In the genomic region with DNA sequence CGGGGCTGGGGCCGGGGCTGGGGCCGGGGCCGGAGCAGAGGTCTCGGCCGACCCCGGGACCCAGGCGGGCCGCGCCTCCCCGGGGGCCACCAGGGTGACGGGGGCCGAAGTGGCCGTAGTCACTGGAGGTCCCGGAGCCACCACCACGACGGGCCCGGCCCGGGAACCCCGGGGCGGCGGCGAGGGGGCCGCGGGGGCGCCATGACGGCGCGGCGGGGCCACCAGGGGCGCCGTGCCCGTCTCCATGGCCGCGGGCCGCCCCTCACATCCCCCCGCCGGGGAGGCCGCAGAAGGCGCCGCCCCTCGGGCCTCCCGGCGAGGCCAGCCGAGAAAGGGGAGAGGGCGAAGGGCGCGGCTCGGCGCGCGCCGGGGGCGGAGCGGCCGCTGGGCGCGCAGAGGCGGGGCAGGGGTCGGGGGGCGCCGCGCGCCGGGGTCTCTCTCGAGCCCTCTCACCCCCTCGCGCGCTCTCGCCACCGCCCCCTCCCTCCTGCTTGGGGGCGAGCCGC, we compare ENCODE assay signal across 8 cellular contexts. TPM values are rescaled to one million over a fixed set of nuclear protein-coding genes. Genes with fewer than 3 reads are reported as not detected.
DNase-seq lines count a peak whose midpoint lies in the region; ATAC-seq, FAIRE-seq and TF ChIP-seq lines count a peak whose summit lies in the region.

No MANE protein-coding gene starts in this region.

- H3K4me3 ChIP-seq in GM12878 = peak overlapping the region; percentile 97
- peak overlapping the region; percentile 75 for H3K4me3 ChIP-seq in mucosa of descending colon

- H3K4me1 ChIP-seq in GM12878 (ENCODE audit: control insufficient read depth, insufficient read depth, low read length) = peaks cover 16% of the 10 kb centered on the region
- H3K4me1 ChIP-seq in mucosa of descending colon (ENCODE audit: low read depth) = peaks cover 16% of the 10 kb centered on the region

- H2AFZ ChIP-seq in GM12878 (ENCODE audit: control insufficient read depth, low read depth, low read length) = 0 out of 2 replicates have a peak overlapping the region, but pooled peaks have one; percentile 3

- no peak for FAIRE-seq in GM12878 (lab: Jason Lieb, UNC)

- TF ChIP-seq POLR2A in GM18951 (IDR thresholded peaks at IDR 0.05; ENCODE audit: extremely low read depth, insufficient read depth, insufficient read length) = peak; percentile 73
- TF ChIP-seq POLR2A in GM12878 (IDR thresholded peaks at IDR 0.05; ENCODE audit: low read depth, low read length) = peak; percentile 80

- in situ Hi-C loops in GM18951 (cut with MboI; ENCODE audit: low sequenced_read_pairs, unreplicated experiment) (no loop called here), GM12878 (cut with MboI) (no loop called here)

- TF ChIP-seq CTCF in GM12878 (IDR thresholded peaks at IDR 0.05 in 2 of 3, conservative IDR thresholded peaks at IDR 0.05 in 1 of 3; ENCODE audit: control insufficient read depth in 2 of 3, extremely low read depth in 1 of 3, insufficient read depth in 1 of 3, low read depth in 3 of 3, low read length in 3 of 3) (no peak), mucosa of descending colon (IDR thresholded peaks at IDR 0.05) (peak; percentile 3)

- ATAC-seq in HG03135 (IDR thresholded peaks at IDR 0.05; ENCODE audit: unreplicated experiment) (peak; percentile 8), GM12878 (no peak), mucosa of descending colon (no peak), HG03139 (IDR thresholded peaks at IDR 0.05; ENCODE audit: unreplicated experiment) (no peak)

- POLR2A ChIA-PET in GM12878 (lab: Charles Lee) = interaction anchor here (0.5 to 2.5 kb wide), 9 partner anchors 12 to 278 kb away, joined by 3 to 37 read pairs (median 6); a partner anchor contains a TSS

- WGBS in GM12878 (ENCODE audit: insufficient coverage, insufficient replicate concordance, low lambda C conversion rate, missing lambda C conversion rate) = 1% methylated on average over 13 of the region's 73 CpGs

- DNase-seq in GM12878 (ENCODE audit: low read depth, low spot score) (no peak), mucosa of descending colon (no peak), DMS53 treated with DMSO at 0.1 percent for 48 hours (lab: John Stamatoyannopoulos, UW; ENCODE audit: unreplicated experiment) (no peak), glomerular visceral epithelial cell (ENCODE audit: extremely low spot score) (no peak)
- DNase-seq in stimulated activated CD4-positive, alpha-beta T cell treated with anti-CD3 and anti-CD28 coated beads, Interleukin-4, amount 100 ng/mL, for 24 hours = no peak

- H3K27ac ChIP-seq in GM12878 (ENCODE audit: control insufficient read depth, insufficient read depth) = peak overlapping the region; percentile 46; the same call in 1 of the 2 replicates

- H4K20me1 ChIP-seq in GM12878 (ENCODE audit: control insufficient read depth, insufficient read depth) = peaks cover 12% of the 10 kb centered on the region

- H3K36me3 ChIP-seq in GM12878 (ENCODE audit: control insufficient read depth in 2 of 2, insufficient read depth in 2 of 2, low read length in 1 of 2) (peaks cover 0 to 1% of the 10 kb centered on the region in 2 experiments; a peak in 2 of 4 replicates), mucosa of descending colon (ENCODE audit: low read depth) (peaks cover 4% of the 10 kb centered on the region)

- H3K9me3 ChIP-seq in GM12878 (replicated peaks; ENCODE audit: control insufficient read depth, insufficient read depth, low read length) = no peaks in the 10 kb centered on the region
- no peaks in the 10 kb centered on the region for H3K9me3 ChIP-seq in mucosa of descending colon

- no peak for TF ChIP-seq RAD21 in GM12878 (IDR thresholded peaks at IDR 0.05; ENCODE audit: insufficient read depth, low read depth, low read length)

- RAD21 ChIA-PET in GM12878 (lab: Charles Lee; ENCODE audit: unreplicated experiment) = interaction anchor here (0.8 to 3.8 kb wide), 10 partner anchors 10 to 278 kb away, joined by 3 to 33 read pairs (median 8); a partner anchor contains a TSS

- peaks cover 33% of the 10 kb centered on the region for H3K79me2 ChIP-seq in GM12878 (ENCODE audit: control insufficient read depth, insufficient read depth, low read length)

- peak overlapping the region; percentile 86 for H3K9ac ChIP-seq in GM12878 (ENCODE audit: control insufficient read depth, insufficient read depth, low read length)

- intact Hi-C loops in GM12878 (cut with micrococcal nuclease; ENCODE audit: unreplicated experiment) = loop anchor here (2.0 kb wide), 1 partner anchor 15 kb away; a partner anchor contains a TSS
- intact Hi-C loops in mucosa of descending colon (cut with DNase I, micrococcal nuclease) = no loop called here

- CTCF ChIA-PET in GM12878 (lab: Yijun Ruan, JAX) = interaction anchor here (0.8 to 9.0 kb wide), 9 partner anchors 14 to 289 kb away, joined by 3 to 70 read pairs (median 5); a partner anchor contains a TSS

- BruUV-seq in GM12878 (replicated peaks; lab: Mats Ljungman, UMichigan) = no TSS peak

- TF ChIP-seq EP300 in GM12878 (IDR thresholded peaks at IDR 0.05; ENCODE audit: borderline replicate concordance in 1 of 2, control insufficient read depth in 1 of 2, low read depth in 2 of 2, low read length in 2 of 2) = no peak

- no peaks in the 10 kb centered on the region for H3K27me3 ChIP-seq in GM12878 (replicated peaks in 1 of 2; ENCODE audit: control insufficient read depth in 2 of 2, insufficient read depth in 2 of 2, low read length in 1 of 2)

- peak overlapping the region; percentile 98; the same call in 1 of the 2 replicates for H3K4me2 ChIP-seq in GM12878 (ENCODE audit: control insufficient read depth, insufficient read depth)

- SMC1A ChIA-PET in GM12878 (lab: Charles Lee; ENCODE audit: uncharacterized antibody, unreplicated experiment) = interaction anchor here (1.2 to 3.5 kb wide), 8 partner anchors 13 to 278 kb away, joined by 3 to 16 read pairs (median 5); a partner anchor contains a TSS

RNA-seq across cellular contexts. Expression of a gene that starts 0.3 kb away (rescaled TPM):
- 28.6 and 35.9 TPM in 2 replicates for total RNA-seq in GM12878 (2013; cell fraction: nucleolus; rRNA removed)
- total RNA-seq in GM12878 (2014; rRNA removed) (19.5 and 25.5 TPM in 2 replicates), GM12878 (2014; rRNA removed; fragmentation: Illumina TruSeq; extraction: Trizol) (11.5 TPM in 2 replicates), GM12878 (2021) (44.0 and 51.2 TPM in 2 replicates), mucosa of descending colon (10 to 100 TPM; 46.4 to 48.8 (median 47.5) TPM)
- polyA plus RNA-seq in GM12878 (2011; ENCODE audit: low read depth) = 10.4 TPM
- polyA plus RNA-seq in GM12878 (2011; rRNA removed) (6.4 and 11.4 TPM in 2 replicates), GM12878 (2014; fragmentation: Illumina TruSeq; extraction: Trizol) (15.7 and 19.0 TPM in 2 replicates), GM12878 (2014; fragmentation: Nextera tagmentation; extraction: Ambion mirVana) (1 to 10 TPM; 2.2 to 4.4 TPM), GM12878 (2014; rRNA removed) (26.2 and 30.7 TPM in 2 replicates), GM12878 (2016; fragmentation: Nextera tagmentation; extraction: Ambion mirVana) (10 to 100 TPM in 1 of 2 experiments, 1 to 10 TPM in 1; 6.9 to 11.6 TPM)
- 26.7 and 26.8 TPM in 2 replicates for polyA plus RNA-seq in GM12878 (2011; cell fraction: cytosol; rRNA removed)
- 32.0 and 43.5 TPM in 2 replicates for polyA plus RNA-seq in GM12878 (2011; cell fraction: nucleus; rRNA removed)
- polyA plus RNA-seq in GM12878 (2012) = 22.9 and 23.4 TPM in 2 replicates
- 18.4 and 31.1 TPM in 2 replicates for polyA minus RNA-seq in GM12878 (2011; rRNA and poly(A)+ RNA removed)
- 17.8 and 19.3 TPM in 2 replicates for polyA minus RNA-seq in GM12878 (2011; cell fraction: cytosol; rRNA and poly(A)+ RNA removed)
- 7.6 and 18.6 TPM in 2 replicates for polyA minus RNA-seq in GM12878 (2011; cell fraction: nucleus; rRNA and poly(A)+ RNA removed)

RNA-seq across cellular contexts. Expression of a gene that starts 4.6 kb away (rescaled TPM):
- total RNA-seq in GM12878 (2013; cell fraction: nucleolus; rRNA removed) = not detected in 2 replicates
- total RNA-seq in GM12878 (2014; rRNA removed) (not detected in 2 replicates), GM12878 (2014; rRNA removed; fragmentation: Illumina TruSeq; extraction: Trizol) (not detected in 2 replicates), GM12878 (2021) (not detected in 2 replicates), mucosa of descending colon (1 to 10 TPM in 2 of 3 donors, not detected in 1; 1.1 to 1.6 TPM)
- not detected for polyA plus RNA-seq in GM12878 (2011; ENCODE audit: low read depth)
- polyA plus RNA-seq in GM12878 (2011; rRNA removed) (0.61 TPM in 1 of 2 replicates, not detected in the other), GM12878 (2014; fragmentation: Illumina TruSeq; extraction: Trizol) (1.2 TPM in 1 of 2 replicates, not detected in the other), GM12878 (2014; fragmentation: Nextera tagmentation; extraction: Ambion mirVana) (under 1 TPM in 1 of 2 experiments, not detected in 1; 0.79 TPM), GM12878 (2014; rRNA removed) (0.19 and 2.5 TPM in 2 replicates), GM12878 (2016; fragmentation: Nextera tagmentation; extraction: Ambion mirVana) (under 1 TPM in 1 of 2 experiments, not detected in 1; 0.33 TPM)
- 0.50 TPM in 1 of 2 replicates, not detected in the other for polyA plus RNA-seq in GM12878 (2011; cell fraction: cytosol; rRNA removed)
- polyA plus RNA-seq in GM12878 (2011; cell fraction: nucleus; rRNA removed) = not detected in 2 replicates
- polyA plus RNA-seq in GM12878 (2012) = 0.96 TPM in 1 of 2 replicates, not detected in the other
- polyA minus RNA-seq in GM12878 (2011; rRNA and poly(A)+ RNA removed) = not detected in 2 replicates
- polyA minus RNA-seq in GM12878 (2011; cell fraction: cytosol; rRNA and poly(A)+ RNA removed) = not detected in 2 replicates
- polyA minus RNA-seq in GM12878 (2011; cell fraction: nucleus; rRNA and poly(A)+ RNA removed) = not detected in 2 replicates

RNA-seq across cellular contexts. Expression of a gene that starts 12.4 kb away (rescaled TPM):
- total RNA-seq in GM12878 (2013; cell fraction: nucleolus; rRNA removed) = 58.7 and 62.2 TPM in 2 replicates
- 85.4 and 89.7 TPM in 2 replicates for total RNA-seq in GM12878 (2014; rRNA removed)
- total RNA-seq in GM12878 (2014; rRNA removed; fragmentation: Illumina TruSeq; extraction: Trizol) = 47.7 and 52.6 TPM in 2 replicates
- total RNA-seq in GM12878 (2021) = 124 and 125 TPM in 2 replicates
- 39.5 TPM for polyA plus RNA-seq in GM12878 (2011; ENCODE audit: low read depth)
- polyA plus RNA-seq in GM12878 (2011; rRNA removed) = 42.5 and 62.5 TPM in 2 replicates
- polyA plus RNA-seq in GM12878 (2011; cell fraction: cytosol; rRNA removed) = 104 and 113 TPM in 2 replicates
- polyA plus RNA-seq in GM12878 (2011; cell fraction: nucleus; rRNA removed) = 234 and 279 TPM in 2 replicates
- polyA plus RNA-seq in GM12878 (2012) = 90.6 and 97.1 TPM in 2 replicates
- 85.0 and 130 TPM in 2 replicates for polyA plus RNA-seq in GM12878 (2014; fragmentation: Illumina TruSeq; extraction: Trizol)
- polyA plus RNA-seq in GM12878 (2014; fragmentation: Nextera tagmentation; extraction: Ambion mirVana) = 10 to 100 TPM in 1 of 2 experiments, 1 to 10 TPM in 1; 2.8 to 16.0 TPM
- polyA plus RNA-seq in GM12878 (2014; rRNA removed) = 98.4 and 124 TPM in 2 replicates
- polyA plus RNA-seq in GM12878 (2016; fragmentation: Nextera tagmentation; extraction: Ambion mirVana) = 100 to 1,000 TPM; 147 to 153 TPM
- 45.6 and 80.6 TPM in 2 replicates for polyA minus RNA-seq in GM12878 (2011; rRNA and poly(A)+ RNA removed)
- 16.0 and 19.1 TPM in 2 replicates for polyA minus RNA-seq in GM12878 (2011; cell fraction: cytosol; rRNA and poly(A)+ RNA removed)
- polyA minus RNA-seq in GM12878 (2011; cell fraction: nucleus; rRNA and poly(A)+ RNA removed) = 27.7 and 42.4 TPM in 2 replicates
- 1 to 10 TPM; 5.6 to 6.1 (median 6.0) TPM for total RNA-seq in mucosa of descending colon

RNA-seq across cellular contexts. Expression of a gene that starts 14.9 kb away (rescaled TPM):
- 26.2 and 26.6 TPM in 2 replicates for total RNA-seq in GM12878 (2013; cell fraction: nucleolus; rRNA removed)
- total RNA-seq in GM12878 (2014; rRNA removed) (25.1 and 27.9 TPM in 2 replicates), GM12878 (2014; rRNA removed; fragmentation: Illumina TruSeq; extraction: Trizol) (26.5 and 29.3 TPM in 2 replicates), GM12878 (2021) (47.9 and 52.8 TPM in 2 replicates), mucosa of descending colon (10 to 100 TPM; 53.4 to 57.9 (median 53.5) TPM)
- polyA plus RNA-seq in GM12878 (2011; ENCODE audit: low read depth) = 12.0 TPM
- polyA plus RNA-seq in GM12878 (2011; rRNA removed) (36.7 and 46.6 TPM in 2 replicates), GM12878 (2014; fragmentation: Illumina TruSeq; extraction: Trizol) (26.8 and 33.3 TPM in 2 replicates), GM12878 (2014; fragmentation: Nextera tagmentation; extraction: Ambion mirVana) (1 to 10 TPM; 3.3 to 5.5 TPM), GM12878 (2014; rRNA removed) (34.3 and 35.8 TPM in 2 replicates), GM12878 (2016; fragmentation: Nextera tagmentation; extraction: Ambion mirVana) (10 to 100 TPM; 44.5 to 46.0 TPM)
- polyA plus RNA-seq in GM12878 (2011; cell fraction: cytosol; rRNA removed) = 35.0 and 46.2 TPM in 2 replicates
- polyA plus RNA-seq in GM12878 (2011; cell fraction: nucleus; rRNA removed) = 87.1 and 99.3 TPM in 2 replicates
- polyA plus RNA-seq in GM12878 (2012) = 27.1 and 34.5 TPM in 2 replicates
- polyA minus RNA-seq in GM12878 (2011; rRNA and poly(A)+ RNA removed) = 12.2 and 21.0 TPM in 2 replicates
- 6.5 and 8.0 TPM in 2 replicates for polyA minus RNA-seq in GM12878 (2011; cell fraction: cytosol; rRNA and poly(A)+ RNA removed)
- 13.1 and 20.2 TPM in 2 replicates for polyA minus RNA-seq in GM12878 (2011; cell fraction: nucleus; rRNA and poly(A)+ RNA removed)

RNA-seq across cellular contexts. Expression of a gene that starts 25.2 kb away (rescaled TPM):
- total RNA-seq in GM12878 (2013; cell fraction: nucleolus; rRNA removed) = 11.9 and 12.6 TPM in 2 replicates
- total RNA-seq in GM12878 (2014; rRNA removed) (10.5 and 10.6 TPM in 2 replicates), GM12878 (2014; rRNA removed; fragmentation: Illumina TruSeq; extraction: Trizol) (6.4 and 6.6 TPM in 2 replicates), GM12878 (2021) (11.1 and 12.0 TPM in 2 replicates), mucosa of descending colon (10 to 100 TPM in 1 of 3 donors, 1 to 10 TPM in 2; 6.5 to 13.7 (median 6.6) TPM)
- 2.0 TPM for polyA plus RNA-seq in GM12878 (2011; ENCODE audit: low read depth)
- polyA plus RNA-seq in GM12878 (2011; rRNA removed) (3.2 and 4.0 TPM in 2 replicates), GM12878 (2014; fragmentation: Illumina TruSeq; extraction: Trizol) (1.3 and 4.5 TPM in 2 replicates), GM12878 (2014; fragmentation: Nextera tagmentation; extraction: Ambion mirVana) (1 to 10 TPM in 1 of 2 experiments, under 1 TPM in 1; 0.14 to 1.0 TPM), GM12878 (2014; rRNA removed) (7.0 and 8.6 TPM in 2 replicates), GM12878 (2016; fragmentation: Nextera tagmentation; extraction: Ambion mirVana) (1 to 10 TPM in 1 of 2 experiments, under 1 TPM in 1; 0.88 to 1.2 TPM)
- polyA plus RNA-seq in GM12878 (2011; cell fraction: cytosol; rRNA removed) = 5.7 and 5.9 TPM in 2 replicates
- 7.3 and 8.5 TPM in 2 replicates for polyA plus RNA-seq in GM12878 (2011; cell fraction: nucleus; rRNA removed)
- 3.8 and 4.6 TPM in 2 replicates for polyA plus RNA-seq in GM12878 (2012)
- polyA minus RNA-seq in GM12878 (2011; rRNA and poly(A)+ RNA removed) = 5.3 and 8.5 TPM in 2 replicates
- polyA minus RNA-seq in GM12878 (2011; cell fraction: cytosol; rRNA and poly(A)+ RNA removed) = 2.8 and 3.8 TPM in 2 replicates
- polyA minus RNA-seq in GM12878 (2011; cell fraction: nucleus; rRNA and poly(A)+ RNA removed) = 4.7 and 6.3 TPM in 2 replicates

Comparison
In these comparisons a context has a peak if more than half of its experiments do, and no peak if none do; other contexts are left out.
1. RNA of a gene that starts 12.4 kb away (total RNA-seq): 47.7 to 125 TPM in GM12878; 5.6 to 6.1 TPM in mucosa of descending colon; every median in the first group is over 4 times any median in the second.